Comparison of ENCODE assay signal across 8 cellular contexts in the genomic region with DNA sequence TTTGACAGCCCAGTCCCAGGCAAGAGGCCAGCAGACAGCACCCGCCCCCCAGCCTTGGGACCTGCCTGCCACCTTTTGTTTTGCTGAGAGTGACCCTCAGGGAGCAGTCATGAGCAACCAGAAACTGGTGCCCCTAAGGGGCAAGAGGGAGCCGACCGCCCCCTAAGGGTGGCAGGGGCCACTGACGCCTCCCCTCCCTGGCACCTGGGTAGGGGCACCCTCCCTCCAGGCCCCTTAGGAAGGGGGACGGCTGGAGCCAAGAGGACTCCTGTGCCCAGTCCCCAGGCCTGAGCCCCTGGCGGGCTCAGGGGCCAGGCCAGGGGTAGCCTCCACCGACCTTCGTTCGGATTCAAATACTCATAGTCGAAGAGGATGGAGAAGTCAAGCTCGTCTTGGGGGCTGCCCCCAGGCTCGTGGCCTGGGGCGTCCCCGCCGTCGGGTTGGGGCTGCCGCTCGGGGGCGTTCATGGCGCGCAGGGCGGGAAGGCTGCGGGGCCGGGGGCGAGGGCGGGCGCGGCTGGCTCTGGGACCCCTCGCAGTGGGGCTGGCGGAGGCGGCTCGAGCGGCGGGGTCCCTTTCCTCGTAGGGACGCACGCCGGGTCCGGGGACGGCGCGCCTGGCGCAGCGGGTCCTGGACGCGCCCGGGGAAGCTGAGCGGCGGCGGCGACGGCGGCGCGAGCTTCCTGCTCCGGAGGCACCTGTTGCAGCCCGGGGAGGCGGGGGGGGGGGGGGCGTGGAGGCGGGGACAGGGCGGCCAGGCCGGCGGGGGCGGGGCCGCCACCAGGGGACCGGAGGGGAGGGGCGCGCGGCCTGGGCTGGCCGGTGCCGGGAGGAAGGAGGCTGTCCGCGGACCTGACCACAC. TPM values are rescaled to one million over a fixed set of nuclear protein-coding genes. Genes with fewer than 3 reads are reported as not detected.
DNase-seq lines count a peak whose midpoint lies in the region; ATAC-seq and TF ChIP-seq lines count a peak whose summit lies in the region.

A gene (minus strand): TSS at position 687 of the 861 bp plus-strand sequence. CDS start 220 bp downstream, at position 467.

- H3K27me3 Mint-ChIP-seq in memory B cell = peaks cover 7% of the 10 kb centered on the region

- no peaks in the 10 kb centered on the region for H3K9me3 ChIP-seq in stomach

- DNase-seq in AML-193 (lab: John Stamatoyannopoulos, UW) (peak; percentile 21 to 22), T-helper 9 cell (peak; percentile 46), memory B cell (ENCODE audit: low spot score in 2 of 2) (peak; percentile 70 to 82), stomach (peak; percentile 75)
- DNase-seq in central memory CD4-positive, alpha-beta T cell = peak; percentile 57

- peaks cover 4% of the 10 kb centered on the region for H3K9me3 Mint-ChIP-seq in memory B cell

- H3K27ac ChIP-seq in stomach = peak within 1 kb of the TSS; percentile 85 to 95 (median 91)

- H3K4me3 ChIP-seq in stomach = peak within 1 kb of the TSS; percentile 56 to 76 (median 64)

- peak within 1 kb of the TSS; percentile 97 for H3K4me3 Mint-ChIP-seq in memory B cell

- intact Hi-C loops in stomach (cut with DNase I; ENCODE audit: low total_unique reads) = no loop called here

- peak within 1 kb of the TSS; percentile 97 for H3K27ac Mint-ChIP-seq in memory B cell

- peaks cover 16 to 46% (median 42%) of the 10 kb centered on the region in 4 donors for H3K4me1 ChIP-seq in stomach

- H3K36me3 ChIP-seq in stomach = no peaks in the 10 kb centered on the region

- TF ChIP-seq CTCF in stomach (IDR thresholded peaks at IDR 0.05) = peak in 1 of 7 experiments; percentile 22

- H3K4me1 Mint-ChIP-seq in memory B cell = peaks cover 44% of the 10 kb centered on the region

- H3K36me3 Mint-ChIP-seq in memory B cell = peaks cover 14% of the 10 kb centered on the region

- TF ChIP-seq POLR2A in stomach (IDR thresholded peaks at IDR 0.05) = no peak

- no peak for TF ChIP-seq EP300 in stomach (IDR thresholded peaks at IDR 0.05)

- WGBS in stomach, 5 donors = 2 to 24% (median 6%) methylated on average over 10 to 59 of the region's 73 CpGs

- H3K27me3 ChIP-seq in stomach = peaks cover 0 to 19% (median 6%) of the 10 kb centered on the region in 3 donors

- ATAC-seq in GM19035 (IDR thresholded peaks at IDR 0.05; ENCODE audit: unreplicated experiment) = peak; percentile 45
- ATAC-seq in HG03520 (IDR thresholded peaks at IDR 0.05; ENCODE audit: unreplicated experiment) = peak; percentile 34
- ATAC-seq in memory B cell (ENCODE audit: low read depth) = peak; percentile 59
- no peak for ATAC-seq in GM19455 (IDR thresholded peaks at IDR 0.05; ENCODE audit: unreplicated experiment)

RNA-seq across cellular contexts. Expression of the gene that starts here (rescaled TPM):
- 10 to 100 TPM in 4 of 5 donors, 1 to 10 TPM in 1; 7.0 to 31.9 (median 11.4) TPM for total RNA-seq in stomach
- polyA plus RNA-seq in stomach = 1 to 10 TPM; 1.4 to 6.3 (median 3.2) TPM

Comparison
In these comparisons a context has a peak if more than half of its experiments do, and no peak if none do; other contexts are left out.
1. DNase-seq: peak in every context shown above with its lines; median percentile 76 in memory B cell; 75 in stomach; 57 in central memory CD4-positive, alpha-beta T cell; 46 in T-helper 9 cell; 22 in AML-193.